18 cellular contexts compared by ENCODE assay signal in genomic region chr11:73213196-73214143, GRCh38. TPM values are rescaled to one million over a fixed set of nuclear protein-coding genes. Genes with fewer than 3 reads are reported as not detected.
A peak's percentile ranks its signal among the peaks of the same experiment; 100 is the strongest.
DNase-seq lines count a peak whose midpoint lies in the region; TF ChIP-seq lines count a peak whose summit lies in the region.
"Had no signal": no experiment of that assay in that cellular context is flagged by ENCODE, and none has a peak within 500 bp of the region (broad histone marks: within the 10 kb centered on the region; RNA-seq: fewer than 3 reads in every experiment).

No MANE protein-coding gene starts in this region.

- TF ChIP-seq POLR2A in spleen (IDR thresholded peaks at IDR 0.05), result no peak

- TF ChIP-seq CTCF in neural crest cell (conservative IDR thresholded peaks at IDR 0.05) (no peak), spleen (IDR thresholded peaks at IDR 0.05 in 8 of 11, conservative IDR thresholded peaks at IDR 0.05 in 3 of 11) (no peak)

- no peaks in the 10 kb centered on the region for H3K36me3 ChIP-seq in spleen
- H3K36me3 ChIP-seq: esophagus muscularis mucosa, gastroesophageal sphincter had no signal

- WGBS in spleen, 5 donors, result 82 to 96% (median 88%) methylated on average over 8 of the region's 8 CpGs

- DNase-seq in HT-29 (ENCODE audit: low spot score) (peak; percentile 44), amniotic epithelial cell (ENCODE audit: low read depth) (peak; percentile 27), neural crest cell (ENCODE audit: low read depth, low spot score) (no peak), spleen (peak; percentile 54), NCI-H345 treated with DMSO at 0.1 percent for 48 hours (lab: John Stamatoyannopoulos, UW; ENCODE audit: unreplicated experiment) (no peak), NCI-H82 (lab: John Stamatoyannopoulos, UW) (no peak), DMS53 (lab: John Stamatoyannopoulos, UW) (no peak)
- DNase-seq: activated naive CD8-positive, alpha-beta T cell treated with anti-CD3 and anti-CD28 coated beads for 36 hours; DND-41; effector memory CD4-positive, alpha-beta T cell; HCEC 1CT; NCI-H1092 treated with DMSO at 0.1 percent for 48 hours; NCI-H2081; NCI-H446 treated with DMSO at 0.1 percent for 48 hours; SK-N-SH had no signal

- intact Hi-C loops in spleen (cut with DNase I; ENCODE audit: low total_unique reads), result no loop called here

- H3K4me3 ChIP-seq in spleen, result no peak overlapping the region
- H3K4me3 ChIP-seq: esophagus muscularis mucosa, gastroesophageal sphincter, GM12878 had no signal

- peaks cover 23% of the 10 kb centered on the region for H3K27me3 Mint-ChIP-seq in neural crest cell (ENCODE audit: low read depth)

- peaks cover 0 to 15% (median 4%) of the 10 kb centered on the region in 7 donors for H3K27me3 ChIP-seq in spleen (replicated peaks in 1 of 7)

- H3K27ac ChIP-seq in spleen, result peak overlapping the region in 3 of 8 donors; percentile 82 to 90 (median 83)
- H3K27ac ChIP-seq: esophagus muscularis mucosa, gastroesophageal sphincter had no signal

- H3K27ac Mint-ChIP-seq in neural crest cell (ENCODE audit: unreplicated experiment), result peak overlapping the region; percentile 86
- H3K27ac Mint-ChIP-seq: activated naive CD8-positive, alpha-beta T cell treated with anti-CD3 and anti-CD28 coated beads for 36 hours had no signal

- no peaks in the 10 kb centered on the region for H3K9me3 ChIP-seq in spleen
- H3K9me3 ChIP-seq: esophagus muscularis mucosa, gastroesophageal sphincter, SK-N-SH had no signal

- peaks cover 21% of the 10 kb centered on the region for H3K4me1 Mint-ChIP-seq in neural crest cell

- no peaks in the 10 kb centered on the region for H3K9me3 Mint-ChIP-seq in neural crest cell
- H3K9me3 Mint-ChIP-seq: activated naive CD8-positive, alpha-beta T cell treated with anti-CD3 and anti-CD28 coated beads for 36 hours had no signal

- no peak overlapping the region for H3K4me3 Mint-ChIP-seq in neural crest cell
- H3K4me3 Mint-ChIP-seq: activated naive CD8-positive, alpha-beta T cell treated with anti-CD3 and anti-CD28 coated beads for 36 hours had no signal

- H3K36me3 Mint-ChIP-seq in neural crest cell (ENCODE audit: low read depth), result no peaks in the 10 kb centered on the region
- H3K36me3 Mint-ChIP-seq: activated naive CD8-positive, alpha-beta T cell treated with anti-CD3 and anti-CD28 coated beads for 36 hours had no signal

- peaks cover 18 to 57% (median 41%) of the 10 kb centered on the region in 6 donors for H3K4me1 ChIP-seq in spleen

RNA-seq across cellular contexts. Expression of gene P2RY2, which starts 4.6 kb away (rescaled TPM):
- total RNA-seq in HT-29 (2014; rRNA removed; shearing (Covaris generic)), result 36.4 and 39.5 TPM in 2 replicates
- total RNA-seq in neural crest cell, result 0.14 and 0.27 TPM in 2 replicates
- 10 to 100 TPM in 5 of 7 donors, 1 to 10 TPM in 2; 8.3 to 17.5 (median 12.0) TPM for total RNA-seq in spleen
- polyA plus RNA-seq in spleen, result 1 to 10 TPM in 2 of 3 donors, under 1 TPM in 1; 0.99 to 3.3 (median 1.2) TPM
- total RNA-seq: activated naive CD8-positive, alpha-beta T cell treated with anti-CD3 and anti-CD28 coated beads for 36 hours had no signal

RNA-seq across cellular contexts. Expression of gene P2RY6, which starts 58.7 kb away (rescaled TPM):
- not detected in 2 replicates for total RNA-seq in HT-29 (2014; rRNA removed; shearing (Covaris generic))
- total RNA-seq in neural crest cell (not detected in 2 replicates), spleen (100 to 1,000 TPM in 1 of 7 donors, 10 to 100 TPM in 6; 41.1 to 109 (median 63.9) TPM)
- polyA plus RNA-seq in spleen, result 10 to 100 TPM in 2 of 3 donors, 1 to 10 TPM in 1; 8.2 to 25.2 (median 10.6) TPM
- total RNA-seq: activated naive CD8-positive, alpha-beta T cell treated with anti-CD3 and anti-CD28 coated beads for 36 hours had no signal

Comparison
In these comparisons a context has a peak if more than half of its experiments do, and no peak if none do; other contexts are left out.
1. DNase-seq: peak in HT-29 (single experiment), amniotic epithelial cell (single experiment) and spleen (single experiment); none in neural crest cell (single experiment), NCI-H345 treated with DMSO at 0.1 percent for 48 hours (single experiment), NCI-H82 (single experiment) and DMS53 (single experiment).
2. RNA of gene P2RY6, which starts 58.7 kb away (total RNA-seq): 41.1 to 109 TPM in spleen; not detected in HT-29 and not detected in neural crest cell; every median in the first group is over 10 times any median in the second.